12 cellular contexts compared by ENCODE assay signal in the genomic region with DNA sequence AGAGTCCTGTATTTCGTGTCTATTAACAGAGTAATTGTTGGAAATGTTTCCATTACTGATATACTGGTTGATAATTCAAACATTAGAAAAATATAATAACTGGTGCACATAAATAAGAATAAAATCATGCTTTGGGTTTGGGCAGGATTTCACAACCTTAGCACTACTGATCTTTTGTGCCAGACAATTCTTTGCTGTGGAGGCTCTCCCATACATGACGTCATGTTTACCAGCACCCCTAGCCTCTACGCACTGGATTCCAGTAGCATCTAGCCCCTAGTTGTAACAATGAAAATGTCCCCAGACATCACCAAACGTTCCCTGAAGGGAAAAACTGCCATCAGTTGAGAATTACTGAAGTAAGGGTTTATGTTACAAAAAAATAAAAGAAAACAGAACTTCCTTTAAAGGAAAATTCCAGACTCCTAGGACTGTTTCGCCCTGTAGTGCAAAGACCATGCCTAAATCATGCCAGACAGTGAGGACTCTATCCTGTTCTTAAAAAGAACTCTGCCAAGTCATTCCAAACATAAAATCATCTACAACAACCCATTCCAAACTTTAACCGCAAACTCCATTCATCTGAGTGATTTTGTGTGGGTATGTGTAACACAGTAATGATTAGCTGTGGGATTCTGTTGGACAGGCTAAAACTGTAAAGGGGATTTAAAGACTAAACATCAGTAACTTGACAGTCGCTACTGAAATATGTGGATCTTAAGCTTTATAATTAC.
A peak's percentile ranks its signal among the peaks of the same experiment; 100 is the strongest.
DNase-seq lines count a peak whose midpoint lies in the region; ATAC-seq and TF ChIP-seq lines count a peak whose summit lies in the region.
"Had no signal": no experiment of that assay in that cellular context is flagged by ENCODE, and none has a peak within 500 bp of the region (broad histone marks: within the 10 kb centered on the region; RNA-seq: fewer than 3 reads in every experiment).

No MANE protein-coding gene starts in this region.

- in situ Hi-C loops in IMR-90 (cut with MboI; ENCODE audit: low sequenced_read_pairs): no loop called here
- in situ Hi-C loops in GM13977 (cut with MboI; ENCODE audit: low pct_unique_long_range_greater_than_20kb, low sequenced_read_pairs, unreplicated experiment): no loop called here

- peak overlapping the region; percentile 35; the same call in 1 of the 2 replicates for H3K56ac ChIP-seq in IMR-90 (ENCODE audit: extremely low read depth, insufficient read depth, low read length)

- no peak overlapping the region for H2BK15ac ChIP-seq in IMR-90 (ENCODE audit: low read depth, low read length)
- no peak overlapping the region for H2BK15ac ChIP-seq in mesenchymal stem cell (ENCODE audit: low read depth, poor library complexity, severe bottlenecking)

- H3K4ac ChIP-seq in IMR-90 (ENCODE audit: low read depth, low read length): peak overlapping the region; percentile 81
- H3K4ac ChIP-seq in mesenchymal stem cell (ENCODE audit: low read depth in 1 of 2, low read length in 2 of 2): no peak overlapping the region

- H3K4me3 ChIP-seq in IMR-90 (ENCODE audit: insufficient read depth, low read depth, low read length) (no peak overlapping the region), mesenchymal stem cell (ENCODE audit: insufficient read depth in 1 of 2, low read depth in 1 of 2, low read length in 2 of 2) (no peak overlapping the region), urinary bladder (ENCODE audit: low read depth, low read length) (no peak overlapping the region)
- H3K4me3 ChIP-seq: adrenal gland had no signal

- POLR2A ChIA-PET in IMR-90 (lab: Charles Lee; ENCODE audit: unreplicated experiment): no interaction called here

- H2BK12ac ChIP-seq in mesenchymal stem cell (ENCODE audit: low read length in 2 of 2): no peak overlapping the region

- no peak overlapping the region for H3K9ac ChIP-seq in IMR-90 (ENCODE audit: low read depth, low read length)
- H3K9ac ChIP-seq in mesenchymal stem cell (ENCODE audit: low read length): peak overlapping the region; percentile 76

- peak; percentile 74 for ATAC-seq in IMR-90 (ENCODE audit: low read depth)

- H3K14ac ChIP-seq in IMR-90 (replicated peaks; ENCODE audit: low read depth, low read length) (peak overlapping the region; percentile 75), mesenchymal stem cell (ENCODE audit: low read length in 2 of 2) (no peak overlapping the region)

- H3K36me3 ChIP-seq in IMR-90 (ENCODE audit: control insufficient read depth, insufficient read depth, low read length) (peaks cover 14% of the 10 kb centered on the region), mesenchymal stem cell (ENCODE audit: control insufficient read depth in 1 of 2, insufficient read depth in 2 of 2, low read depth in 1 of 2, low read length in 2 of 2) (peaks cover 6 to 82% of the 10 kb centered on the region in 2 experiments), urinary bladder (ENCODE audit: insufficient read depth) (peaks cover 2% of the 10 kb centered on the region)

- H4K8ac ChIP-seq in IMR-90 (ENCODE audit: low read depth in 2 of 2, low read length in 2 of 2): peak overlapping the region in 1 of 2 experiments; percentile 74; a peak in 2 of 4 replicates
- no peak overlapping the region for H4K8ac ChIP-seq in mesenchymal stem cell (ENCODE audit: low read length)

- H2AK5ac ChIP-seq in IMR-90 (ENCODE audit: low read depth, low read length) (peak overlapping the region; percentile 26; the same call in 1 of the 2 replicates), mesenchymal stem cell (ENCODE audit: low read length, severe bottlenecking) (no peak overlapping the region)

- H3K27ac ChIP-seq in IMR-90 (ENCODE audit: insufficient read depth, low read length) (peak overlapping the region; percentile 54; the same call in 1 of the 2 replicates), mesenchymal stem cell (ENCODE audit: low read length, poor library complexity, severe bottlenecking) (peak overlapping the region; percentile 62), urinary bladder (ENCODE audit: low read depth) (peak overlapping the region; percentile 67)

- CTCF ChIA-PET in IMR-90 (lab: Yijun Ruan, JAX): no interaction called here

- H2BK5ac ChIP-seq in IMR-90 (ENCODE audit: low read depth, low read length, poor library complexity, severe bottlenecking) (peak overlapping the region; percentile 72), mesenchymal stem cell (ENCODE audit: low read depth, low read length, poor library complexity, severe bottlenecking) (no peak overlapping the region)

- no peaks in the 10 kb centered on the region for H4K20me1 ChIP-seq in IMR-90 (ENCODE audit: insufficient read depth, low read length)

- no peak overlapping the region for H2AK9ac ChIP-seq in IMR-90 (replicated peaks; ENCODE audit: low read depth, low read length, poor library complexity)

- H3K18ac ChIP-seq in IMR-90 (ENCODE audit: low read depth, low read length): peak overlapping the region; percentile 83
- H3K18ac ChIP-seq in mesenchymal stem cell (ENCODE audit: low read depth in 1 of 2, low read length in 2 of 2): no peak overlapping the region

- H3K79me1 ChIP-seq in IMR-90 (ENCODE audit: low read depth in 1 of 2, low read length in 2 of 2) (peaks cover 20 to 45% of the 10 kb centered on the region in 2 experiments), mesenchymal stem cell (replicated peaks; ENCODE audit: low read length, poor library complexity, severe bottlenecking) (peaks cover 2% of the 10 kb centered on the region)

- peak overlapping the region; percentile 71; the same call in 1 of the 2 replicates for H4K91ac ChIP-seq in IMR-90 (ENCODE audit: insufficient read depth, low read depth, low read length)
- H4K91ac ChIP-seq in mesenchymal stem cell (ENCODE audit: low read length): no peak overlapping the region

- H3K4me1 ChIP-seq in IMR-90 (ENCODE audit: control insufficient read depth, insufficient read depth, low read length) (peaks cover 2% of the 10 kb centered on the region), mesenchymal stem cell (ENCODE audit: control insufficient read depth, insufficient read depth, low read depth, low read length) (peaks cover 4% of the 10 kb centered on the region), urinary bladder (ENCODE audit: insufficient read depth) (peaks cover 1% of the 10 kb centered on the region)

- H2BK20ac ChIP-seq in IMR-90 (ENCODE audit: low read depth, low read length): peak overlapping the region; percentile 63; the same call in 1 of the 2 replicates

- DNase-seq in IMR-90 (peak; percentile 84), fibroblast of gingiva (ENCODE audit: low read depth) (peak; percentile 79), mesenchymal stem cell (no peak), GM13977 (ENCODE audit: low spot score) (no peak), MV-4-11 (lab: John Stamatoyannopoulos, UW) (no peak)
- no peak for DNase-seq in stimulated activated CD4-positive, alpha-beta T cell treated with anti-CD3 and anti-CD28 coated beads, Interleukin-4, amount 100 ng/mL, for 24 hours
- DNase-seq: adrenal gland; effector memory CD4-positive, alpha-beta T cell; stimulated activated CD4-positive, alpha-beta T cell treated with anti-CD3 and anti-CD28 coated beads, Interleukin-2, amount 100 ng/mL, for 24 hours; stimulated activated naive CD4-positive, alpha-beta T cell; SW 1271 had no signal

- H3K9me1 ChIP-seq in IMR-90 (ENCODE audit: insufficient read depth, low read length): peaks cover 8% of the 10 kb centered on the region

- no peak for TF ChIP-seq POLR2A in IMR-90 (IDR thresholded peaks at IDR 0.05; ENCODE audit: low read depth, low read length)

- intact Hi-C loops in IMR-90 (cut with micrococcal nuclease): no loop called here

- WGBS in IMR-90 (ENCODE audit: extremely low coverage in 2 of 2, insufficient read length in 1 of 2), 2 experiments: no CpG with 5 or more reads among the region's 7 CpGs
- 100% methylated on average over 2 of the region's 7 CpGs for WGBS in mesenchymal stem cell
- 72% methylated on average over 7 of the region's 7 CpGs for WGBS in urinary bladder

- dilution Hi-C loops in IMR-90 (cut with HindIII; ENCODE audit: low sequenced_read_pairs, unreplicated experiment): no loop called here

- peak overlapping the region; percentile 82 for H2BK120ac ChIP-seq in IMR-90 (ENCODE audit: low read depth, low read length)
- H2BK120ac ChIP-seq in mesenchymal stem cell (ENCODE audit: low read depth, low read length): no peak overlapping the region

- no peaks in the 10 kb centered on the region for H3K27me3 ChIP-seq in IMR-90 (ENCODE audit: control insufficient read depth, insufficient read depth, low read length)
- no peaks in the 10 kb centered on the region for H3K27me3 ChIP-seq in mesenchymal stem cell (ENCODE audit: control insufficient read depth in 1 of 2, insufficient read depth in 1 of 2, low read length in 2 of 2)
- H3K27me3 ChIP-seq: adrenal gland had no signal

- H3K9me3 ChIP-seq in IMR-90 (ENCODE audit: control insufficient read depth, insufficient read depth, low read length): no peaks in the 10 kb centered on the region
- H3K9me3 ChIP-seq in mesenchymal stem cell (ENCODE audit: control insufficient read depth, low read length): no peaks in the 10 kb centered on the region
- H3K9me3 ChIP-seq: adrenal gland had no signal

- TF ChIP-seq RAD21 in IMR-90 (IDR thresholded peaks at IDR 0.05; ENCODE audit: low read length): no peak

- H4K5ac ChIP-seq in IMR-90 (ENCODE audit: low read depth, low read length): peak overlapping the region; percentile 60

- no peak overlapping the region for H2AFZ ChIP-seq in IMR-90 (replicated peaks; ENCODE audit: low read length, poor library complexity)
- H2AFZ ChIP-seq in mesenchymal stem cell (ENCODE audit: low read depth, low read length): no peak overlapping the region

- BruUV-seq in IMR-90 (replicated peaks; lab: Mats Ljungman, UMichigan): no TSS peak

- H3K4me2 ChIP-seq in IMR-90 (ENCODE audit: low read depth, low read length) (peak overlapping the region; percentile 70), mesenchymal stem cell (ENCODE audit: low read length, poor library complexity, severe bottlenecking) (no peak overlapping the region)

- no peak for TF ChIP-seq CTCF in IMR-90 (conservative IDR thresholded peaks at IDR 0.05; ENCODE audit: low read depth, low read length)
- TF ChIP-seq CTCF in GM13977 (IDR thresholded peaks at IDR 0.05; ENCODE audit: extremely low read depth, insufficient read depth, missing control alignments): no peak

- peak overlapping the region; percentile 73; the same call in 1 of the 2 replicates for H3K23ac ChIP-seq in IMR-90 (ENCODE audit: low read depth, low read length)
- H3K23ac ChIP-seq in mesenchymal stem cell (ENCODE audit: low read length in 2 of 2): no peak overlapping the region

TF ChIP-seq in IMR-90, 13 proteins besides CTCF, POLR2A, EP300 and RAD21:
- no peak for TF ChIP-seq SMC3 (IDR thresholded peaks at IDR 0.05; ENCODE audit: low read depth, low read length)
- no peak for TF ChIP-seq RCOR1 (IDR thresholded peaks at IDR 0.05; ENCODE audit: insufficient replicate concordance, low read length)
- peak; percentile 77 for TF ChIP-seq CEBPB (IDR thresholded peaks at IDR 0.05; ENCODE audit: low read depth, low read length)
- TF ChIP-seq RFX5 (IDR thresholded peaks at IDR 0.05; ENCODE audit: low read depth, low read length): no peak
- 0 out of 2 replicates have a peak, but pooled peaks have one; percentile 24 for TF ChIP-seq MAFK (IDR thresholded peaks at IDR 0.05; ENCODE audit: low read depth, low read length)
- no peak for TF ChIP-seq FOS (IDR thresholded peaks at IDR 0.05; ENCODE audit: low read depth, low read length)
- peak; percentile 45; the same call in 1 of the 2 replicates for TF ChIP-seq NFE2L2 (IDR thresholded peaks at IDR 0.05; ENCODE audit: low read depth, low read length)

Comparison
In these comparisons a context has a peak if more than half of its experiments do, and no peak if none do; other contexts are left out.
1. DNase-seq: peak in IMR-90 (single experiment) and fibroblast of gingiva (single experiment); none in mesenchymal stem cell (single experiment), GM13977 (single experiment), MV-4-11 (single experiment) and stimulated activated CD4-positive, alpha-beta T cell treated with anti-CD3 and anti-CD28 coated beads, Interleukin-4, amount 100 ng/mL, for 24 hours (single experiment).
2. Peak in every context shown above with its lines, with median percentiles within 50 percentile points of each other: H3K27ac ChIP-seq.